ENCODE assay signal across 8 cellular contexts in genomic region chr15:89740137-89740536, GRCh38. TPM values are rescaled to one million over a fixed set of nuclear protein-coding genes. Genes with fewer than 3 reads are reported as not detected.
A peak's percentile ranks its signal among the peaks of the same experiment; 100 is the strongest.
DNase-seq lines count a peak whose midpoint lies in the region; ATAC-seq and TF ChIP-seq lines count a peak whose summit lies in the region.

No MANE protein-coding gene starts in this region.

- no peak overlapping the region for H3K27ac ChIP-seq in body of pancreas
- no peak overlapping the region for H3K27ac ChIP-seq in spleen

- H3K4me1 ChIP-seq in body of pancreas (no peaks in the 10 kb centered on the region), spleen (peaks cover 0 to 7% (median 2%) of the 10 kb centered on the region in 6 donors)

- intact Hi-C loops in body of pancreas (cut with DNase I) (no loop called here), spleen (cut with DNase I; ENCODE audit: low total_unique reads) (no loop called here)

- WGBS in body of pancreas, 2 donors: 0 to 3% methylated on average over 4 to 8 of the region's 8 CpGs
- 3 to 5% (median 4%) methylated on average over 8 of the region's 8 CpGs for WGBS in spleen, 5 donors

- no peak for TF ChIP-seq POLR2A in body of pancreas (IDR thresholded peaks at IDR 0.05)
- TF ChIP-seq POLR2A in spleen (IDR thresholded peaks at IDR 0.05): no peak

- ATAC-seq in body of pancreas (peak; percentile 91), GM18861 (IDR thresholded peaks at IDR 0.05; ENCODE audit: unreplicated experiment) (no peak)

- H3K9me3 ChIP-seq in body of pancreas: no peaks in the 10 kb centered on the region
- no peaks in the 10 kb centered on the region for H3K9me3 ChIP-seq in spleen

- H3K36me3 ChIP-seq in body of pancreas (replicated peaks in 1 of 2; ENCODE audit: insufficient read depth in 1 of 2, low read depth in 2 of 2): no peaks in the 10 kb centered on the region
- H3K36me3 ChIP-seq in spleen: no peaks in the 10 kb centered on the region

- TF ChIP-seq CTCF in body of pancreas (IDR thresholded peaks at IDR 0.05): peak; percentile 75 to 94 (median 93)
- peak; percentile 76 to 93 (median 88) for TF ChIP-seq CTCF in spleen (IDR thresholded peaks at IDR 0.05 in 8 of 11, conservative IDR thresholded peaks at IDR 0.05 in 3 of 11)

- CTCF ChIA-PET in HEK293T (lab: Yijun Ruan, JAX): interaction anchor here (0.6 to 2.0 kb wide), 16 partner anchors 8 to 234 kb away, joined by 3 to 22 read pairs (median 4); partner anchors contain the start of genes AP3S2 and MESP1

- no peak overlapping the region for H3K4me3 ChIP-seq in body of pancreas
- peak overlapping the region in 1 of 8 donors; percentile 22 for H3K4me3 ChIP-seq in spleen

- POLR2A ChIA-PET in HEK293T (lab: Yijun Ruan, JAX): interaction anchor here (1.0 to 1.6 kb wide), 3 partner anchors 11 to 74 kb away, joined by 4 to 9 read pairs (median 4); partner anchors contain the start of gene MESP1

- H3K27me3 ChIP-seq in body of pancreas (no peaks in the 10 kb centered on the region), spleen (replicated peaks in 1 of 7) (peaks cover 0 to 14% (median 0%) of the 10 kb centered on the region in 7 donors)

- peak; percentile 77 for DNase-seq in ELF-1 (ENCODE audit: low read depth, low spot score)
- DNase-seq in HEK293T (ENCODE audit: extremely low spot score): peak; percentile 87
- DNase-seq in NCI-H1930 (lab: John Stamatoyannopoulos, UW): peak; percentile 32 to 60
- DNase-seq in T-helper 2 cell: peak in 3 of 5 experiments; percentile 26 to 66 (median 40)
- DNase-seq in body of pancreas: peak; percentile 64 to 78 (median 68)
- peak; percentile 86 for DNase-seq in iPS-NIHi11 (ENCODE audit: low spot score)
- DNase-seq in spleen: no peak

TF ChIP-seq in HEK293T, 16 proteins besides CTCF, POLR2A, EP300 and RAD21:
- TF ChIP-seq HDGF (IDR thresholded peaks at IDR 0.05; ENCODE audit: borderline replicate concordance) (no peak), ARNT (IDR thresholded peaks at IDR 0.05) (no peak), FOXM1 (IDR thresholded peaks at IDR 0.05; ENCODE audit: borderline replicate concordance) (no peak), SP1 (IDR thresholded peaks at IDR 0.05) (no peak), PKNOX1 (IDR thresholded peaks at IDR 0.05) (no peak), FOXA1 (IDR thresholded peaks at IDR 0.05) (no peak), TARDBP (IDR thresholded peaks at IDR 0.05) (no peak), L3MBTL2 (conservative IDR thresholded peaks at IDR 0.05) (peak; percentile 70)
TF ChIP-seq in HEK293T: peak in this region for 1.

RNA-seq across cellular contexts. Expression of gene MESP1, which starts 10.9 kb away (rescaled TPM):
- total RNA-seq in body of pancreas (1 to 10 TPM; 2.1 to 4.3 TPM), spleen (1 to 10 TPM in 1 of 7 donors, under 1 TPM in 6; 0.19 to 1.0 (median 0.60) TPM)
- polyA plus RNA-seq in spleen: 1 to 10 TPM in 1 of 3 donors, under 1 TPM in 2; 0.45 to 1.2 (median 0.61) TPM

RNA-seq across cellular contexts. Expression of gene MESP2, which starts 36.0 kb away (rescaled TPM):
- 1 to 10 TPM in 1 of 2 donors, not detected in 1; 1.8 TPM for total RNA-seq in body of pancreas
- not detected for total RNA-seq in spleen
- polyA plus RNA-seq in spleen: under 1 TPM in 1 of 3 donors, not detected in 2; 0.05 TPM

RNA-seq across cellular contexts. Expression of gene WDR93, which starts 49.5 kb away (rescaled TPM):
- total RNA-seq in body of pancreas: under 1 TPM in 1 of 2 donors, not detected in 1; 0.66 TPM
- not detected for total RNA-seq in spleen
- under 1 TPM in 2 of 3 donors, not detected in 1; 0.09 to 0.11 TPM for polyA plus RNA-seq in spleen

RNA-seq across cellular contexts. Expression of gene PEX11A, which starts 49.6 kb away (rescaled TPM):
- total RNA-seq in body of pancreas (10 to 100 TPM; 14.5 to 25.1 TPM), spleen (1 to 10 TPM; 3.0 to 6.1 (median 4.3) TPM)
- polyA plus RNA-seq in spleen: 1 to 10 TPM; 1.9 to 3.0 (median 2.6) TPM
